Comparison of ENCODE assay signal across 8 cellular contexts in the genomic region with DNA sequence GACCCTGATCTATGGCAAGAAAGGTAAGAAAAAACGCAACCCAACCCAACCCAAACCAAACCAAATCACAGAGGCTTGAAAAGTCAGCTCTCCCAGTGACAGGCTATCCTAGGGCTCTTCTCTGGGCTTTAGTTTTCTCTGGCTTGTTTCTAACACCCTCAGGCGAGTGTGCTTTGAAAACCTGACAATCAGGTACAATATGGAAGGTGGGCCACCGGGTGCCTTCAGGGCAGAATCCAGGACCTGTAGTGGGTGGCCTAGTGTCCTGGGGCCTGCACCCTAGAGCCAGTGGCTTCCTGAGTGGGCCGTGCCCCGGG. TPM values are rescaled to one million over a fixed set of nuclear protein-coding genes. Genes with fewer than 3 reads are reported as not detected.
A peak's percentile ranks its signal among the peaks of the same experiment; 100 is the strongest.
DNase-seq lines count a peak whose midpoint lies in the region; ATAC-seq, FAIRE-seq and TF ChIP-seq lines count a peak whose summit lies in the region.

No MANE protein-coding gene starts in this region.

- FAIRE-seq in A549 (lab: Jason Lieb, UNC), result no peak

- no peaks in the 10 kb centered on the region for H3K9me3 Mint-ChIP-seq in naive thymus-derived CD4-positive, alpha-beta T cell

- no peak for DNase-seq in A549 (ENCODE audit: low read depth in 1 of 2, low spot score in 1 of 2)
- DNase-seq in coronary artery (ENCODE audit: low spot score), result no peak
- no peak for DNase-seq in naive thymus-derived CD4-positive, alpha-beta T cell
- no peak for DNase-seq in NCI-H2029 (lab: John Stamatoyannopoulos, UW)
- no peak for DNase-seq in GM19238 (ENCODE audit: insufficient read length, low spot score)
- no peak for DNase-seq in HuH-7 (ENCODE audit: low spot score)

- no peaks in the 10 kb centered on the region for H3K27me3 ChIP-seq in HUES64 (ENCODE audit: insufficient read depth, low read length)
- no peaks in the 10 kb centered on the region for H3K27me3 ChIP-seq in naive thymus-derived CD4-positive, alpha-beta T cell (ENCODE audit: control insufficient read depth in 2 of 2, insufficient read depth in 2 of 2, low read length in 2 of 2)

- H3K9me3 ChIP-seq in A549, result no peaks in the 10 kb centered on the region
- H3K9me3 ChIP-seq in HUES64 (ENCODE audit: insufficient read depth, low read depth, low read length), result no peaks in the 10 kb centered on the region
- no peaks in the 10 kb centered on the region for H3K9me3 ChIP-seq in naive thymus-derived CD4-positive, alpha-beta T cell (ENCODE audit: control insufficient read depth in 2 of 3, low read length in 3 of 3)

- TF ChIP-seq CTCF in A549 (IDR thresholded peaks at IDR 0.05) (no peak), coronary artery (IDR thresholded peaks at IDR 0.05) (no peak)

- ATAC-seq in A549, result no peak; a peak in 1 of 6 replicates
- no peak for ATAC-seq in naive thymus-derived CD4-positive, alpha-beta T cell
- ATAC-seq in HG02759 (IDR thresholded peaks at IDR 0.05; ENCODE audit: unreplicated experiment), result no peak

- TF ChIP-seq RAD21 in A549 (conservative IDR thresholded peaks at IDR 0.05 in 1 of 2, IDR thresholded peaks at IDR 0.05 in 1 of 2), result no peak

- peak overlapping the region; percentile 27 for H3K4me3 ChIP-seq in A549
- peak overlapping the region; percentile 58; the same call in 1 of the 2 replicates for H3K4me3 ChIP-seq in HUES64 (ENCODE audit: low read length)
- H3K4me3 ChIP-seq in coronary artery, result peak overlapping the region; percentile 67
- H3K4me3 ChIP-seq in naive thymus-derived CD4-positive, alpha-beta T cell (ENCODE audit: low read length), result no peak overlapping the region

- H3K27ac Mint-ChIP-seq in naive thymus-derived CD4-positive, alpha-beta T cell, result peak overlapping the region in 1 of 9 donors; percentile 86

- H3K27me3 Mint-ChIP-seq in naive thymus-derived CD4-positive, alpha-beta T cell, result no peaks in the 10 kb centered on the region

- H3K9ac ChIP-seq in HUES64 (ENCODE audit: low read depth, low read length), result no peak overlapping the region

- no peaks in the 10 kb centered on the region for H3K36me3 ChIP-seq in HUES64 (ENCODE audit: insufficient read depth, low read length)
- no peaks in the 10 kb centered on the region for H3K36me3 ChIP-seq in naive thymus-derived CD4-positive, alpha-beta T cell (ENCODE audit: control insufficient read depth in 2 of 3, insufficient read depth in 3 of 3, low read length in 3 of 3)

- no peaks in the 10 kb centered on the region for H3K36me3 Mint-ChIP-seq in naive thymus-derived CD4-positive, alpha-beta T cell

- no peak for TF ChIP-seq POLR2A in A549 (IDR thresholded peaks at IDR 0.05; ENCODE audit: low read length)

- H3K4me1 Mint-ChIP-seq in naive thymus-derived CD4-positive, alpha-beta T cell, result peaks cover 0 to 55% (median 10%) of the 10 kb centered on the region in 7 donors

- 40% methylated on average over 5 of the region's 5 CpGs for WGBS in A549 (ENCODE audit: missing lambda C conversion rate)
- 37% methylated on average over 5 of the region's 5 CpGs for WGBS in HUES64

- TF ChIP-seq EP300 in A549 (IDR thresholded peaks at IDR 0.05), result no peak

- CTCF ChIA-PET in A549 (lab: Yijun Ruan, JAX), result interaction anchor here (0.6 to 15.9 kb wide), 36 partner anchors 9 to 370 kb away, joined by 3 to 445 read pairs (median 5); a partner anchor contains a TSS
- CTCF ChIA-PET in naive thymus-derived CD4-positive, alpha-beta T cell (lab: Charles Lee), result interaction anchor here (1.0 to 5.6 kb wide), 2 partner anchors 204 to 314 kb away, joined by 7 to 35 read pairs; no protein-coding TSS in a partner anchor

- H3K27ac ChIP-seq in A549 (peak overlapping the region; percentile 94 to 98), HUES64 (ENCODE audit: low read depth, low read length) (peak overlapping the region; percentile 55; the same call in 1 of the 2 replicates), coronary artery (peak overlapping the region; percentile 89 to 93)
- no peak overlapping the region for H3K27ac ChIP-seq in naive thymus-derived CD4-positive, alpha-beta T cell (ENCODE audit: low read depth, low read length)

- POLR2A ChIA-PET in A549 (lab: Yijun Ruan, JAX), result interaction anchor here (0.5 to 7.5 kb wide), 12 partner anchors 9 to 533 kb away, joined by 3 to 367 read pairs (median 4); a partner anchor contains a TSS
- POLR2A ChIA-PET in naive thymus-derived CD4-positive, alpha-beta T cell (lab: Charles Lee), result interaction anchor here (0.6 to 1.2 kb wide), 2 partner anchors 47 to 61 kb away, joined by 3 read pairs; a partner anchor contains a TSS

- peak overlapping the region; percentile 83 for H3K4me2 ChIP-seq in A549

- peaks cover 54% of the 10 kb centered on the region for H3K4me1 ChIP-seq in A549
- peaks cover 8% of the 10 kb centered on the region; the same call in 1 of the 2 replicates for H3K4me1 ChIP-seq in HUES64 (ENCODE audit: insufficient read depth, low read length)
- peaks cover 3 to 6% of the 10 kb centered on the region in 2 donors for H3K4me1 ChIP-seq in naive thymus-derived CD4-positive, alpha-beta T cell (ENCODE audit: control insufficient read depth in 2 of 2, insufficient read depth in 2 of 2, low read length in 2 of 2)

- intact Hi-C loops in naive thymus-derived CD4-positive, alpha-beta T cell (cut with micrococcal nuclease), result loop anchor here (1.0 to 2.0 kb wide), 6 partner anchors 31 to 315 kb away; a partner anchor contains a TSS

- peak overlapping the region in 9 of 10 donors; percentile 41 to 84 (median 53) for H3K4me3 Mint-ChIP-seq in naive thymus-derived CD4-positive, alpha-beta T cell

TF ChIP-seq in A549, 52 proteins besides CTCF, POLR2A, EP300 and RAD21:
- no peak for TF ChIP-seq BHLHE40 (IDR thresholded peaks at IDR 0.05; ENCODE audit: low read depth, low read length)
- TF ChIP-seq NR3C1 (IDR thresholded peaks at IDR 0.05), result no peak
- TF ChIP-seq, protein P1, sequence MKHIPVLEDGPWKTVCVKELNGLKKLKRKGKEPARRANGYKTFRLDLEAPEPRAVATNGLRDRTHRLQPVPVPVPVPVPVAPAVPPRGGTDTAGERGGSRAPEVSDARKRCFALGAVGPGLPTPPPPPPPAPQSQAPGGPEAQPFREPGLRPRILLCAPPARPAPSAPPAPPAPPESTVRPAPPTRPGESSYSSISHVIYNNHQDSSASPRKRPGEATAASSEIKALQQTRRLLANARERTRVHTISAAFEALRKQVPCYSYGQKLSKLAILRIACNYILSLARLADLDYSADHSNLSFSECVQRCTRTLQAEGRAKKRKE (CRISPR knock-in tag; IDR thresholded peaks at IDR 0.05; ENCODE audit: low read depth), result peak; percentile 47; the same call in 1 of the 2 replicates
- TF ChIP-seq ZFP36 (IDR thresholded peaks at IDR 0.05; ENCODE audit: borderline replicate concordance, partially characterized antibody), result no peak
- 0 out of 2 replicates have a peak, but pooled peaks have one; percentile 40 for TF ChIP-seq FOXS1 (CRISPR knock-in tag; IDR thresholded peaks at IDR 0.05)
- peak; percentile 97 for TF ChIP-seq EHF (CRISPR knock-in tag; IDR thresholded peaks at IDR 0.05)
- 0 out of 2 replicates have a peak, but pooled peaks have one; percentile 33 for TF ChIP-seq TP53 (CRISPR knock-in tag; IDR thresholded peaks at IDR 0.05)
- TF ChIP-seq FOSB (CRISPR knock-in tag; IDR thresholded peaks at IDR 0.05), result peak; percentile 82
- TF ChIP-seq HOXA7 (CRISPR knock-in tag; IDR thresholded peaks at IDR 0.05), result peak; percentile 52; the same call in 1 of the 2 replicates
- peak; percentile 82; the same call in 1 of the 2 replicates for TF ChIP-seq TFCP2L1 (CRISPR knock-in tag; IDR thresholded peaks at IDR 0.05)
- TF ChIP-seq HOXB13 (CRISPR knock-in tag; IDR thresholded peaks at IDR 0.05; ENCODE audit: low read depth), result peak; percentile 78
- TF ChIP-seq ZSCAN20 (CRISPR knock-in tag; IDR thresholded peaks at IDR 0.05), result peak; percentile 84; the same call in 1 of the 2 replicates
- TF ChIP-seq MYC (IDR thresholded peaks at IDR 0.05; ENCODE audit: borderline replicate concordance, low read length), result no peak
- TF ChIP-seq HEYL (CRISPR knock-in tag; IDR thresholded peaks at IDR 0.05), result peak; percentile 87
- no peak for TF ChIP-seq CHD2 (IDR thresholded peaks at IDR 0.05; ENCODE audit: low read length, partially characterized antibody)
- peak; percentile 78 for TF ChIP-seq HOXB5 (CRISPR knock-in tag; IDR thresholded peaks at IDR 0.05)

RNA-seq across cellular contexts. Expression of a gene that starts 46.8 kb away (rescaled TPM):
- 160 and 171 TPM in 2 replicates for polyA plus RNA-seq in A549 (2011; rRNA removed)
- 90.0 and 114 TPM in 2 replicates for polyA plus RNA-seq in A549 (2012; cell fraction: cytosol; rRNA removed)
- polyA plus RNA-seq in A549 (2012; cell fraction: nucleus; rRNA removed), result 210 and 265 TPM in 2 replicates
- polyA plus RNA-seq in A549 (2017; fragmentation: RNase III; extraction: RNeasy Plus Mini Kit Qiagen cat#74134 plus additional on column Dnase treatment), result 65.7 to 105 TPM (median 102 TPM) in 3 replicates
- 221 and 248 TPM in 2 replicates for polyA minus RNA-seq in A549 (2011; rRNA and poly(A)+ RNA removed)
- 2.3 TPM for polyA plus RNA-seq in HUES64 (2013, experiment 1 of 2)
- 2.5 TPM for polyA plus RNA-seq in HUES64 (2013, experiment 2 of 2)
- 100 to 1,000 TPM in 2 of 5 experiments, 10 to 100 TPM in 1, 1 to 10 TPM in 2; 3.9 to 383 (median 71.2) TPM for total RNA-seq in naive thymus-derived CD4-positive, alpha-beta T cell
- polyA plus RNA-seq in naive thymus-derived CD4-positive, alpha-beta T cell, result 1 to 10 TPM in 1 of 2 donors, under 1 TPM in 1; 0.82 to 3.1 TPM

Comparison
In these comparisons a context has a peak if more than half of its experiments do, and no peak if none do; other contexts are left out.
1. RNA of a gene that starts 46.8 kb away (polyA plus RNA-seq): 65.7 to 265 TPM in A549; 0.82 to 3.1 TPM in naive thymus-derived CD4-positive, alpha-beta T cell; every median in the first group is over 10 times any median in the second.